22 cellular contexts compared by ENCODE assay signal in the genomic region with DNA sequence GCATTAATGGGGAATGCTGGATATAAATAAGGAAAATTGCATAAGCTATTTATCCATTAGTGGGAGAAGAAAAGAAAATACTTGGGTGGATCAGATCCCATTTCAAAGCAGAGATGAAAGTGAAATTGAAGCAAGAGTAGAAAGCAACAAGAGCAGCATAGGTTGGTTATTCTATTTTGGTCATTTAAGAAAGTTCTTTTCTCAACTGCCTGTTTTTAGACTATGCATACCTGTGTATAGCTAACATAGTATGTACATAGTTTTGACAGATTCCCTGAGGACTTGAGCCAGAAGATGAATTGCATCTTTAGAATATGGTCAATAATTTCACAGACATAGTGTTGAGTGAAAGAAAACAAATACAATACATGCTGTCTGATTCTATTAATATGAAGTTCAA. TPM values are rescaled to one million over a fixed set of nuclear protein-coding genes. Genes with fewer than 3 reads are reported as not detected.
DNase-seq lines count a peak whose midpoint lies in the region; ATAC-seq and TF ChIP-seq lines count a peak whose summit lies in the region.
"Had no signal": no experiment of that assay in that cellular context is flagged by ENCODE, and none has a peak within 500 bp of the region (broad histone marks: within the 10 kb centered on the region; RNA-seq: fewer than 3 reads in every experiment).

No MANE protein-coding gene starts in this region.

- H2AFZ ChIP-seq in osteoblast (ENCODE audit: low read length) = no peak overlapping the region
- H2AFZ ChIP-seq: hepatocyte had no signal

- TF ChIP-seq CTCF in osteoblast (IDR thresholded peaks at IDR 0.05; ENCODE audit: extremely low read depth, low read depth, low read length) (no peak), lower leg skin (IDR thresholded peaks at IDR 0.05) (no peak)

- H3K4me2 ChIP-seq in osteoblast (ENCODE audit: insufficient read depth, low read length) = no peak overlapping the region
- H3K4me2 ChIP-seq: hepatocyte had no signal

- POLR2A ChIA-PET in activated CD4-positive, alpha-beta T cell treated with anti-CD3 and anti-CD28 coated beads, Interleukin-2, amount 10 ng/mL, durations not matched to agents 7 days and 5 days (lab: Charles Lee) = no interaction called here

- no peaks in the 10 kb centered on the region for H3K27me3 Mint-ChIP-seq in activated CD4-positive, alpha-beta T cell treated with anti-CD3 and anti-CD28 coated beads, Interleukin-2, amount 10 ng/mL, durations not matched to agents 7 days and 5 days
- H3K27me3 Mint-ChIP-seq in activated T-helper 17 cell treated with anti-CD3 and anti-CD28 coated beads, Interleukin-2, amount 50 U/mL, for 72 hours = no peaks in the 10 kb centered on the region

- no peaks in the 10 kb centered on the region for H4K20me1 ChIP-seq in osteoblast (ENCODE audit: insufficient read depth, low read length)

- no peak overlapping the region for H3K27ac ChIP-seq in osteoblast (ENCODE audit: low read depth, low read length)
- H3K27ac ChIP-seq: C4-2B, foreskin keratinocyte, hepatocyte, prostate gland, vagina, VCaP had no signal

- H3K4me3 Mint-ChIP-seq in activated CD4-positive, alpha-beta T cell treated with anti-CD3 and anti-CD28 coated beads, Interleukin-2, amount 10 ng/mL, durations not matched to agents 7 days and 5 days = no peak overlapping the region
- H3K4me3 Mint-ChIP-seq in activated T-helper 17 cell treated with anti-CD3 and anti-CD28 coated beads, Interleukin-2, amount 50 U/mL, for 72 hours = peak overlapping the region; percentile 64
- H3K4me3 Mint-ChIP-seq: nephron progenitor cell had no signal

- H3K36me3 Mint-ChIP-seq in activated CD4-positive, alpha-beta T cell treated with anti-CD3 and anti-CD28 coated beads, Interleukin-2, amount 10 ng/mL, durations not matched to agents 7 days and 5 days (ENCODE audit: low read depth) = peaks cover 7% of the 10 kb centered on the region
- H3K36me3 Mint-ChIP-seq in activated T-helper 17 cell treated with anti-CD3 and anti-CD28 coated beads, Interleukin-2, amount 50 U/mL, for 72 hours (ENCODE audit: low read depth) = peaks cover 6% of the 10 kb centered on the region

- CTCF ChIA-PET in activated CD4-positive, alpha-beta T cell treated with anti-CD3 and anti-CD28 coated beads, Interleukin-2, amount 10 ng/mL, durations not matched to agents 7 days and 5 days (lab: Charles Lee) = interaction anchor here (0.7 to 1.4 kb wide), 3 partner anchors 14 to 47 kb away, joined by 3 to 4 read pairs (median 4); no protein-coding TSS in a partner anchor

- H3K4me3 ChIP-seq in osteoblast (ENCODE audit: insufficient read depth, low read length) = no peak overlapping the region
- no peak overlapping the region for H3K4me3 ChIP-seq in lower leg skin (ENCODE audit: low read depth, poor library complexity, severe bottlenecking)
- H3K4me3 ChIP-seq: hepatocyte, prostate gland, vagina had no signal

- peak; percentile 39 for ATAC-seq in GM21515 (IDR thresholded peaks at IDR 0.05; ENCODE audit: unreplicated experiment)
- no peak for ATAC-seq in activated T-helper 17 cell treated with anti-CD3 and anti-CD28 coated beads, Interleukin-2, amount 50 U/mL, for 72 hours (replicated peaks)
- no peak for ATAC-seq in HG02588 (IDR thresholded peaks at IDR 0.05; ENCODE audit: unreplicated experiment)
- ATAC-seq: foreskin keratinocyte, Right ventricle myocardium inferior had no signal

- no peak for TF ChIP-seq POLR2A in lower leg skin (IDR thresholded peaks at IDR 0.05)

- peaks cover 8% of the 10 kb centered on the region for H3K4me1 ChIP-seq in osteoblast (ENCODE audit: insufficient read depth, low read length)
- H3K4me1 ChIP-seq: foreskin keratinocyte, prostate gland had no signal

- H3K9me3 ChIP-seq in osteoblast (ENCODE audit: low read depth, low read length) = no peaks in the 10 kb centered on the region
- H3K9me3 ChIP-seq: prostate gland, vagina had no signal

- H3K27ac Mint-ChIP-seq in activated CD4-positive, alpha-beta T cell treated with anti-CD3 and anti-CD28 coated beads, Interleukin-2, amount 10 ng/mL, durations not matched to agents 7 days and 5 days = peak overlapping the region; percentile 71
- peak overlapping the region; percentile 43 for H3K27ac Mint-ChIP-seq in activated T-helper 17 cell treated with anti-CD3 and anti-CD28 coated beads, Interleukin-2, amount 50 U/mL, for 72 hours
- H3K27ac Mint-ChIP-seq: nephron progenitor cell had no signal

- peaks cover 4% of the 10 kb centered on the region for H3K9me3 Mint-ChIP-seq in activated CD4-positive, alpha-beta T cell treated with anti-CD3 and anti-CD28 coated beads, Interleukin-2, amount 10 ng/mL, durations not matched to agents 7 days and 5 days
- no peaks in the 10 kb centered on the region for H3K9me3 Mint-ChIP-seq in activated T-helper 17 cell treated with anti-CD3 and anti-CD28 coated beads, Interleukin-2, amount 50 U/mL, for 72 hours

- no peak for DNase-seq in activated CD4-positive, alpha-beta T cell treated with anti-CD3 and anti-CD28 coated beads, Interleukin-2, amount 10 ng/mL, durations not matched to agents 7 days and 5 days
- DNase-seq in activated CD4-positive, alpha-beta T cell treated with anti-CD3 and anti-CD28 coated beads, Interleukin-2, amount 50 U/mL, for 4 hours = no peak
- peak; percentile 26 for DNase-seq in osteoblast (ENCODE audit: insufficient read length, low spot score, missing footprints)
- no peak for DNase-seq in NOMO-1 treated with DMSO at 0.1 percent for 48 hours (lab: John Stamatoyannopoulos, UW; ENCODE audit: unreplicated experiment)
- no peak for DNase-seq in lower leg skin (ENCODE audit: low spot score in 2 of 2)
- DNase-seq: activated CD8-positive, alpha-beta memory T cell treated with anti-CD3 and anti-CD28 coated beads for 24 hours; caudate nucleus; DMS79; foreskin keratinocyte; NCI-H2171; NCI-H526 treated with DMSO at 0.1 percent for 48 hours; nephron progenitor cell; stimulated activated CD4-positive, alpha-beta T cell treated with anti-CD3 and anti-CD28 coated beads, Interleukin-2, amount 100 ng/mL, for 48 hours had no signal

- intact Hi-C loops in lower leg skin (cut with DNase I; ENCODE audit: low total_unique reads) = no loop called here

- H3K4me1 Mint-ChIP-seq in activated CD4-positive, alpha-beta T cell treated with anti-CD3 and anti-CD28 coated beads, Interleukin-2, amount 10 ng/mL, durations not matched to agents 7 days and 5 days = peaks cover 62% of the 10 kb centered on the region
- H3K4me1 Mint-ChIP-seq in activated T-helper 17 cell treated with anti-CD3 and anti-CD28 coated beads, Interleukin-2, amount 50 U/mL, for 72 hours = peaks cover 43% of the 10 kb centered on the region

- H3K27me3 ChIP-seq in osteoblast (ENCODE audit: insufficient read depth, low read length) = no peaks in the 10 kb centered on the region
- H3K27me3 ChIP-seq: foreskin keratinocyte, hepatocyte, vagina had no signal

- H3K79me2 ChIP-seq in osteoblast (ENCODE audit: insufficient read depth, low read length) = no peaks in the 10 kb centered on the region
- H3K79me2 ChIP-seq: hepatocyte had no signal

- no peaks in the 10 kb centered on the region for H3K36me3 ChIP-seq in osteoblast (ENCODE audit: insufficient read depth, low read length)
- H3K36me3 ChIP-seq: prostate gland, vagina had no signal

RNA-seq across cellular contexts. Expression of a gene that starts 29.0 kb away (rescaled TPM):
- total RNA-seq in activated CD4-positive, alpha-beta T cell treated with anti-CD3 and anti-CD28 coated beads, Interleukin-2, amount 10 ng/mL, durations not matched to agents 7 days and 5 days = 10 to 100 TPM; 30.9 to 40.2 TPM
- total RNA-seq in activated T-helper 17 cell treated with anti-CD3 and anti-CD28 coated beads, Interleukin-2, amount 50 U/mL, for 72 hours = 10 to 100 TPM; 48.2 to 61.2 TPM
- 30.4 and 32.7 TPM in 2 replicates for total RNA-seq in osteoblast
- total RNA-seq in lower leg skin = 10 to 100 TPM in 3 of 4 donors, 1 to 10 TPM in 1; 7.4 to 16.4 (median 13.3) TPM

RNA-seq across cellular contexts. Expression of a gene that starts 48.2 kb away (rescaled TPM):
- 100 to 1,000 TPM; 168 to 169 TPM for total RNA-seq in activated CD4-positive, alpha-beta T cell treated with anti-CD3 and anti-CD28 coated beads, Interleukin-2, amount 10 ng/mL, durations not matched to agents 7 days and 5 days
- total RNA-seq in activated T-helper 17 cell treated with anti-CD3 and anti-CD28 coated beads, Interleukin-2, amount 50 U/mL, for 72 hours = 100 to 1,000 TPM; 108 to 143 TPM
- total RNA-seq in osteoblast = 55.7 and 68.0 TPM in 2 replicates
- total RNA-seq in lower leg skin = 100 to 1,000 TPM; 451 to 676 (median 466) TPM
